Comparison of ENCODE assay signal across 2 cellular contexts in the genomic region with DNA sequence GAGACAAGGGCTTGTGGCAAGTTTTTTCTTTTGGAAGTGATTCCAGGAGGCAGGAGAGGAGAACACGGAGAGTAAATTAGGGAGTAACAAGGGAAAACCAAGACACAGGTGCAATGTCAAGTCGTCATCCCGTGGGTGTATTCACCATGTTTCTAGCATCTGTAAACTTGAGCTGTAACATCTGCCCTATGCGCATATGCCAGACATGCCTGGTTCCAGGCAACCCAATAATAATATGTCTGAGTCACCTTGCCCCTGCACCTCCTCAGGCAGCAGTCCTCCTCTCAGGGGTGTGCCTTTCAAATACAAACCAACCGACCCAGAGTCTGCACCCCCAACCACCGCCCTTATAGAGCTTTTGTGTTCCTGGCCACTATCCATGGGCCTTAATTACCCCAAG.
TF ChIP-seq lines count a peak whose summit lies in the region.

No MANE protein-coding gene starts in this region.

TF ChIP-seq in GM23338, 12 proteins besides CTCF, POLR2A, EP300 and RAD21 (continued from another document and continues in another):
- TF ChIP-seq, protein P1, sequence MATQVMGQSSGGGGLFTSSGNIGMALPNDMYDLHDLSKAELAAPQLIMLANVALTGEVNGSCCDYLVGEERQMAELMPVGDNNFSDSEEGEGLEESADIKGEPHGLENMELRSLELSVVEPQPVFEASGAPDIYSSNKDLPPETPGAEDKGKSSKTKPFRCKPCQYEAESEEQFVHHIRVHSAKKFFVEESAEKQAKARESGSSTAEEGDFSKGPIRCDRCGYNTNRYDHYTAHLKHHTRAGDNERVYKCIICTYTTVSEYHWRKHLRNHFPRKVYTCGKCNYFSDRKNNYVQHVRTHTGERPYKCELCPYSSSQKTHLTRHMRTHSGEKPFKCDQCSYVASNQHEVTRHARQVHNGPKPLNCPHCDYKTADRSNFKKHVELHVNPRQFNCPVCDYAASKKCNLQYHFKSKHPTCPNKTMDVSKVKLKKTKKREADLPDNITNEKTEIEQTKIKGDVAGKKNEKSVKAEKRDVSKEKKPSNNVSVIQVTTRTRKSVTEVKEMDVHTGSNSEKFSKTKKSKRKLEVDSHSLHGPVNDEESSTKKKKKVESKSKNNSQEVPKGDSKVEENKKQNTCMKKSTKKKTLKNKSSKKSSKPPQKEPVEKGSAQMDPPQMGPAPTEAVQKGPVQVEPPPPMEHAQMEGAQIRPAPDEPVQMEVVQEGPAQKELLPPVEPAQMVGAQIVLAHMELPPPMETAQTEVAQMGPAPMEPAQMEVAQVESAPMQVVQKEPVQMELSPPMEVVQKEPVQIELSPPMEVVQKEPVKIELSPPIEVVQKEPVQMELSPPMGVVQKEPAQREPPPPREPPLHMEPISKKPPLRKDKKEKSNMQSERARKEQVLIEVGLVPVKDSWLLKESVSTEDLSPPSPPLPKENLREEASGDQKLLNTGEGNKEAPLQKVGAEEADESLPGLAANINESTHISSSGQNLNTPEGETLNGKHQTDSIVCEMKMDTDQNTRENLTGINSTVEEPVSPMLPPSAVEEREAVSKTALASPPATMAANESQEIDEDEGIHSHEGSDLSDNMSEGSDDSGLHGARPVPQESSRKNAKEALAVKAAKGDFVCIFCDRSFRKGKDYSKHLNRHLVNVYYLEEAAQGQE (IDR thresholded peaks at IDR 0.05; ENCODE audit: unreplicated experiment) = no peak
- no peak for TF ChIP-seq ZNF114 (CRISPR knock-in tag; IDR thresholded peaks at IDR 0.05)
- TF ChIP-seq EZH2phosphoT487 (IDR thresholded peaks at IDR 0.05; ENCODE audit: unreplicated experiment) = no peak
- TF ChIP-seq EZH2 (IDR thresholded peaks at IDR 0.05; ENCODE audit: low read depth, unreplicated experiment) = no peak
- TF ChIP-seq JUNB (IDR thresholded peaks at IDR 0.05; ENCODE audit: unreplicated experiment) = no peak
- TF ChIP-seq, protein P2, sequence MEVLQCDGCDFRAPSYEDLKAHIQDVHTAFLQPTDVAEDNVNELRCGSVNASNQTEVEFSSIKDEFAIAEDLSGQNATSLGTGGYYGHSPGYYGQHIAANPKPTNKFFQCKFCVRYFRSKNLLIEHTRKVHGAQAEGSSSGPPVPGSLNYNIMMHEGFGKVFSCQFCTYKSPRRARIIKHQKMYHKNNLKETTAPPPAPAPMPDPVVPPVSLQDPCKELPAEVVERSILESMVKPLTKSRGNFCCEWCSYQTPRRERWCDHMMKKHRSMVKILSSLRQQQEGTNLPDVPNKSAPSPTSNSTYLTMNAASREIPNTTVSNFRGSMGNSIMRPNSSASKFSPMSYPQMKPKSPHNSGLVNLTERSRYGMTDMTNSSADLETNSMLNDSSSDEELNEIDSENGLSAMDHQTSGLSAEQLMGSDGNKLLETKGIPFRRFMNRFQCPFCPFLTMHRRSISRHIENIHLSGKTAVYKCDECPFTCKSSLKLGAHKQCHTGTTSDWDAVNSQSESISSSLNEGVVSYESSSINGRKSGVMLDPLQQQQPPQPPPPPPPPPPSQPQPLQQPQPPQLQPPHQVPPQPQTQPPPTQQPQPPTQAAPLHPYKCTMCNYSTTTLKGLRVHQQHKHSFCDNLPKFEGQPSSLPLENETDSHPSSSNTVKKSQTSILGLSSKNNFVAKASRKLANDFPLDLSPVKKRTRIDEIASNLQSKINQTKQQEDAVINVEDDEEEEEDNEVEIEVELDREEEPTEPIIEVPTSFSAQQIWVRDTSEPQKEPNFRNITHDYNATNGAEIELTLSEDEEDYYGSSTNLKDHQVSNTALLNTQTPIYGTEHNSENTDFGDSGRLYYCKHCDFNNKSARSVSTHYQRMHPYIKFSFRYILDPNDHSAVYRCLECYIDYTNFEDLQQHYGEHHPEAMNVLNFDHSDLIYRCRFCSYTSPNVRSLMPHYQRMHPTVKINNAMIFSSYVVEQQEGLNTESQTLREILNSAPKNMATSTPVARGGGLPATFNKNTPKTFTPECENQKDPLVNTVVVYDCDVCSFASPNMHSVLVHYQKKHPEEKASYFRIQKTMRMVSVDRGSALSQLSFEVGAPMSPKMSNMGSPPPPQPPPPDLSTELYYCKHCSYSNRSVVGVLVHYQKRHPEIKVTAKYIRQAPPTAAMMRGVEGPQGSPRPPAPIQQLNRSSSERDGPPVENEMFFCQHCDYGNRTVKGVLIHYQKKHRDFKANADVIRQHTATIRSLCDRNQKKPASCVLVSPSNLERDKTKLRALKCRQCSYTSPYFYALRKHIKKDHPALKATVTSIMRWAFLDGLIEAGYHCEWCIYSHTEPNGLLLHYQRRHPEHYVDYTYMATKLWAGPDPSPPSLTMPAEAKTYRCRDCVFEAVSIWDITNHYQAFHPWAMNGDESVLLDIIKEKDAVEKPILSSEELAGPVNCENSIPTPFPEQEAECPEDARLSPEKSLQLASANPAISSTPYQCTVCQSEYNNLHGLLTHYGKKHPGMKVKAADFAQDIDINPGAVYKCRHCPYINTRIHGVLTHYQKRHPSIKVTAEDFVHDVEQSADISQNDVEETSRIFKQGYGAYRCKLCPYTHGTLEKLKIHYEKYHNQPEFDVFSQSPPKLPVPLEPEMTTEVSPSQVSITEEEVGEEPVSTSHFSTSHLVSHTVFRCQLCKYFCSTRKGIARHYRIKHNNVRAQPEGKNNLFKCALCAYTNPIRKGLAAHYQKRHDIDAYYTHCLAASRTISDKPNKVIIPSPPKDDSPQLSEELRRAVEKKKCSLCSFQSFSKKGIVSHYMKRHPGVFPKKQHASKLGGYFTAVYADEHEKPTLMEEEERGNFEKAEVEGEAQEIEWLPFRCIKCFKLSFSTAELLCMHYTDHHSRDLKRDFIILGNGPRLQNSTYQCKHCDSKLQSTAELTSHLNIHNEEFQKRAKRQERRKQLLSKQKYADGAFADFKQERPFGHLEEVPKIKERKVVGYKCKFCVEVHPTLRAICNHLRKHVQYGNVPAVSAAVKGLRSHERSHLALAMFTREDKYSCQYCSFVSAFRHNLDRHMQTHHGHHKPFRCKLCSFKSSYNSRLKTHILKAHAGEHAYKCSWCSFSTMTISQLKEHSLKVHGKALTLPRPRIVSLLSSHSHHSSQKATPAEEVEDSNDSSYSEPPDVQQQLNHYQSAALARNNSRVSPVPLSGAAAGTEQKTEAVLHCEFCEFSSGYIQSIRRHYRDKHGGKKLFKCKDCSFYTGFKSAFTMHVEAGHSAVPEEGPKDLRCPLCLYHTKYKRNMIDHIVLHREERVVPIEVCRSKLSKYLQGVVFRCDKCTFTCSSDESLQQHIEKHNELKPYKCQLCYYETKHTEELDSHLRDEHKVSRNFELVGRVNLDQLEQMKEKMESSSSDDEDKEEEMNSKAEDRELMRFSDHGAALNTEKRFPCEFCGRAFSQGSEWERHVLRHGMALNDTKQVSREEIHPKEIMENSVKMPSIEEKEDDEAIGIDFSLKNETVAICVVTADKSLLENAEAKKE (CRISPR knock-in tag; IDR thresholded peaks at IDR 0.05) = no peak
- TF ChIP-seq, protein P3, sequence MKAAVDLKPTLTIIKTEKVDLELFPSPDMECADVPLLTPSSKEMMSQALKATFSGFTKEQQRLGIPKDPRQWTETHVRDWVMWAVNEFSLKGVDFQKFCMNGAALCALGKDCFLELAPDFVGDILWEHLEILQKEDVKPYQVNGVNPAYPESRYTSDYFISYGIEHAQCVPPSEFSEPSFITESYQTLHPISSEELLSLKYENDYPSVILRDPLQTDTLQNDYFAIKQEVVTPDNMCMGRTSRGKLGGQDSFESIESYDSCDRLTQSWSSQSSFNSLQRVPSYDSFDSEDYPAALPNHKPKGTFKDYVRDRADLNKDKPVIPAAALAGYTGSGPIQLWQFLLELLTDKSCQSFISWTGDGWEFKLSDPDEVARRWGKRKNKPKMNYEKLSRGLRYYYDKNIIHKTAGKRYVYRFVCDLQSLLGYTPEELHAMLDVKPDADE (IDR thresholded peaks at IDR 0.05) = no peak
- TF ChIP-seq POLR2AphosphoS5 (IDR thresholded peaks at IDR 0.05; ENCODE audit: low read depth) = no peak
- TF ChIP-seq STAT1 (IDR thresholded peaks at IDR 0.05; ENCODE audit: unreplicated experiment) = no peak
- TF ChIP-seq ZNF331 (CRISPR knock-in tag; IDR thresholded peaks at IDR 0.05; ENCODE audit: low read depth) = no peak

TF ChIP-seq in H1, 55 proteins besides CTCF, POLR2A, EP300 and RAD21 (continued from another document):
- TF ChIP-seq SAP30 (IDR thresholded peaks at IDR 0.05; ENCODE audit: insufficient read depth, insufficient replicate concordance, low read length) (no peak), SP4 (IDR thresholded peaks at IDR 0.05; ENCODE audit: low read length) (no peak), SUZ12 (IDR thresholded peaks at IDR 0.05; ENCODE audit: low read length) (no peak), FOSL1 (IDR thresholded peaks at IDR 0.05; ENCODE audit: insufficient read depth, low read depth, low read length) (no peak), POU5F1 (IDR thresholded peaks at IDR 0.05; ENCODE audit: low read depth, low read length) (no peak), MAFK (IDR thresholded peaks at IDR 0.05; ENCODE audit: low read depth, low read length) (no peak), KDM1A (IDR thresholded peaks at IDR 0.05; ENCODE audit: borderline replicate concordance, low read length) (no peak), HDAC2 (IDR thresholded peaks at IDR 0.05; ENCODE audit: borderline replicate concordance in 1 of 2, low read depth in 2 of 2, low read length in 2 of 2) (no peak), SIN3A (conservative IDR thresholded peaks at IDR 0.05 in 1 of 2, IDR thresholded peaks at IDR 0.05 in 1 of 2; ENCODE audit: low read depth in 1 of 2, low read length in 2 of 2) (no peak), GTF2F1 (IDR thresholded peaks at IDR 0.05; ENCODE audit: borderline replicate concordance, low read depth, low read length) (no peak), KDM5A (IDR thresholded peaks at IDR 0.05; ENCODE audit: low read length) (no peak), ASH2L (IDR thresholded peaks at IDR 0.05; ENCODE audit: low read length) (no peak)
TF ChIP-seq in H1: peak in this region for 0.
